Comparison of ENCODE assay signal across 24 cellular contexts in genomic region chr16:27618140-27618539, GRCh38.
DNase-seq lines count a peak whose midpoint lies in the region; ATAC-seq, FAIRE-seq and TF ChIP-seq lines count a peak whose summit lies in the region.
"Had no signal": no experiment of that assay in that cellular context is flagged by ENCODE, and none has a peak within 500 bp of the region (broad histone marks: within the 10 kb centered on the region; RNA-seq: fewer than 3 reads in every experiment).

No MANE protein-coding gene starts in this region.

- TF ChIP-seq POLR2A in body of pancreas (IDR thresholded peaks at IDR 0.05), result no peak

- WGBS in body of pancreas, 2 donors, result 41 to 52% methylated on average over 13 to 14 of the region's 14 CpGs
- 79% methylated on average over 14 of the region's 14 CpGs for WGBS in right cardiac atrium

- H3K27me3 ChIP-seq in cardiac muscle cell, result no peaks in the 10 kb centered on the region
- H3K27me3 ChIP-seq in body of pancreas, result no peaks in the 10 kb centered on the region
- no peaks in the 10 kb centered on the region for H3K27me3 ChIP-seq in right cardiac atrium (ENCODE audit: control insufficient read depth, insufficient read depth)
- H3K27me3 ChIP-seq: BLaER1 treated with 17β-estradiol and CSF1 and Interleukin-3, amounts not matched to agents 10 nM and 100 nM; SJSA1 had no signal

- H3K36me3 Mint-ChIP-seq in progenitor cell of endocrine pancreas (ENCODE audit: insufficient read depth) (peaks cover 5% of the 10 kb centered on the region), HFFc6 (ENCODE audit: low read depth) (0 out of 2 replicates have a peak, but pooled peaks cover 5% of the 10 kb centered on the region)

- H3K36me3 ChIP-seq in cardiac muscle cell, result no peaks in the 10 kb centered on the region
- no peaks in the 10 kb centered on the region for H3K36me3 ChIP-seq in body of pancreas (replicated peaks in 1 of 2; ENCODE audit: insufficient read depth in 1 of 2, low read depth in 2 of 2)
- H3K36me3 ChIP-seq: SJSA1 had no signal

- H3K27ac Mint-ChIP-seq in progenitor cell of endocrine pancreas (peak overlapping the region; percentile 79), HFFc6 (no peak overlapping the region)
- H3K27ac Mint-ChIP-seq: CD4-positive, alpha-beta T cell; GM23338 had no signal

- no peak for TF ChIP-seq CTCF in cardiac muscle cell (IDR thresholded peaks at IDR 0.05; ENCODE audit: low read depth, low read length)
- TF ChIP-seq CTCF in body of pancreas (IDR thresholded peaks at IDR 0.05), result no peak
- no peak for TF ChIP-seq CTCF in progenitor cell of endocrine pancreas (IDR thresholded peaks at IDR 0.05; ENCODE audit: unreplicated experiment)
- TF ChIP-seq CTCF in HFFc6 (IDR thresholded peaks at IDR 0.05), result no peak

- ATAC-seq in Right ventricle myocardium inferior, result no peak
- peak; percentile 63 for ATAC-seq in body of pancreas
- no peak for ATAC-seq in right cardiac atrium
- ATAC-seq: PC-3 had no signal

- DNase-seq in cardiac muscle cell (ENCODE audit: low read depth in 1 of 2, low spot score in 1 of 2), result no peak
- no peak for DNase-seq in Right ventricle myocardium inferior (ENCODE audit: missing footprints)
- DNase-seq in body of pancreas, result peak; percentile 23 to 38 (median 33)
- no peak for DNase-seq in right cardiac atrium
- DNase-seq in progenitor cell of endocrine pancreas (ENCODE audit: low spot score, unreplicated experiment), result no peak
- DNase-seq in HTR-8/SVneo (ENCODE audit: insufficient read length, low spot score), result no peak
- no peak for DNase-seq in mesenteric fat pad (ENCODE audit: low spot score)
- DNase-seq in HFFc6, result no peak
- DNase-seq: AML-193; CD4-positive, alpha-beta T cell; COR-L47; DMS53; H9; NCI-H1092; NCI-H146; NCI-H1930; NCI-H446 treated with DMSO at 0.1 percent for 48 hours; NCI-H82; NK-92 treated with Interleukin-12 subunit alpha and Interleukin-12 subunit beta, amount 100 ng/mL, for 24 hours; PC-3 had no signal

- H3K4me1 ChIP-seq in cardiac muscle cell (ENCODE audit: low read depth) (peaks cover 47% of the 10 kb centered on the region), body of pancreas (peaks cover 24% of the 10 kb centered on the region), right cardiac atrium (ENCODE audit: control insufficient read depth, insufficient read depth, low read length) (no peaks in the 10 kb centered on the region)
- H3K4me1 ChIP-seq: SJSA1 had no signal

- no peak for FAIRE-seq in HTR-8/SVneo (lab: Jason Lieb, UNC)
- FAIRE-seq: A204.1 had no signal

- intact Hi-C loops in Right ventricle myocardium inferior (cut with DNase I) (loop anchor here (5.0 kb wide), 1 partner anchor 96 kb away; no protein-coding TSS in a partner anchor), body of pancreas (cut with DNase I) (no loop called here), right cardiac atrium (cut with DNase I) (no loop called here)

- peaks cover 35% of the 10 kb centered on the region for H3K4me1 Mint-ChIP-seq in progenitor cell of endocrine pancreas (ENCODE audit: low read depth)
- H3K4me1 Mint-ChIP-seq in HFFc6 (ENCODE audit: low read depth), result no peaks in the 10 kb centered on the region

- H3K27me3 Mint-ChIP-seq in progenitor cell of endocrine pancreas (no peaks in the 10 kb centered on the region), HFFc6 (ENCODE audit: insufficient read depth) (no peaks in the 10 kb centered on the region)
- H3K27me3 Mint-ChIP-seq: CD4-positive, alpha-beta T cell had no signal

- H3K4me3 Mint-ChIP-seq in progenitor cell of endocrine pancreas (ENCODE audit: low read depth), result no peak overlapping the region
- no peak overlapping the region for H3K4me3 Mint-ChIP-seq in HFFc6
- H3K4me3 Mint-ChIP-seq: CD4-positive, alpha-beta T cell; GM23338; H9 had no signal

- no peaks in the 10 kb centered on the region for H3K9me3 Mint-ChIP-seq in progenitor cell of endocrine pancreas (ENCODE audit: low read depth)
- no peaks in the 10 kb centered on the region for H3K9me3 Mint-ChIP-seq in HFFc6
- H3K9me3 Mint-ChIP-seq: CD4-positive, alpha-beta T cell; GM23338; H9 had no signal

- H3K27ac ChIP-seq in cardiac muscle cell (peak overlapping the region; percentile 96), body of pancreas (peak overlapping the region in 3 of 4 donors; percentile 13 to 68 (median 56)), right cardiac atrium (ENCODE audit: low read length) (peak overlapping the region; percentile 48)
- H3K27ac ChIP-seq: BLaER1 treated with 17β-estradiol and CSF1 and Interleukin-3, amounts not matched to agents 10 nM and 100 nM; SJSA1 had no signal

- no peaks in the 10 kb centered on the region for H3K9me3 ChIP-seq in cardiac muscle cell (ENCODE audit: low read depth)
- H3K9me3 ChIP-seq in body of pancreas, result no peaks in the 10 kb centered on the region
- no peaks in the 10 kb centered on the region for H3K9me3 ChIP-seq in right cardiac atrium (ENCODE audit: control insufficient read depth, low read length)
- H3K9me3 ChIP-seq: SJSA1 had no signal

- no peak overlapping the region for H3K4me3 ChIP-seq in cardiac muscle cell
- H3K4me3 ChIP-seq in body of pancreas, result no peak overlapping the region
- H3K4me3 ChIP-seq in right cardiac atrium (ENCODE audit: low read length), result no peak overlapping the region
- H3K4me3 ChIP-seq: BLaER1 treated with 17β-estradiol and CSF1 and Interleukin-3, amounts not matched to agents 10 nM and 100 nM; GM23338; SJSA1 had no signal

Comparison
In these comparisons a context has a peak if more than half of its experiments do, and no peak if none do; other contexts are left out.
1. DNase-seq: peak in body of pancreas (4 of 4); none in cardiac muscle cell (0 of 2), Right ventricle myocardium inferior (single experiment), right cardiac atrium (0 of 3), progenitor cell of endocrine pancreas (single experiment), HTR-8/SVneo (single experiment), mesenteric fat pad (single experiment) and HFFc6 (single experiment).
2. Peak in every context shown above with its lines, with median percentiles within 50 percentile points of each other: H3K27ac ChIP-seq.